Comparison of ENCODE assay signal across 8 cellular contexts in genomic region chr17:30477758-30478115, GRCh38. TPM values are rescaled to one million over a fixed set of nuclear protein-coding genes. Genes with fewer than 3 reads are reported as not detected.
DNase-seq lines count a peak whose midpoint lies in the region; ATAC-seq and TF ChIP-seq lines count a peak whose summit lies in the region.

No MANE protein-coding gene starts in this region.

- H3K27ac ChIP-seq in HUES64 (ENCODE audit: low read depth, low read length) (peak overlapping the region; percentile 77), iPS-18a (ENCODE audit: low read length) (peak overlapping the region; percentile 94)

- peak overlapping the region; percentile 95 for H3K4me3 Mint-ChIP-seq in stimulated activated memory B cell treated with anti-CD40 and anti-IgM and Interleukin-4, amounts not matched to agents 10 μg/mL and 1 μg/mL and 100 μg/mL, for 72 hours

- H3K36me3 Mint-ChIP-seq in stimulated activated memory B cell treated with anti-CD40 and anti-IgM and Interleukin-4, amounts not matched to agents 10 μg/mL and 1 μg/mL and 100 μg/mL, for 72 hours, result peaks cover 15% of the 10 kb centered on the region

- TF ChIP-seq CTCF in GM10248 (IDR thresholded peaks at IDR 0.05; ENCODE audit: control extremely low read depth, extremely low read depth, low read depth, missing control alignments) (no peak), astrocyte of the cerebellum (IDR thresholded peaks at IDR 0.05; ENCODE audit: low read depth, low read length, missing control alignments) (no peak)

- H3K9me3 ChIP-seq in HUES64 (ENCODE audit: insufficient read depth, low read depth, low read length), result no peaks in the 10 kb centered on the region
- no peaks in the 10 kb centered on the region for H3K9me3 ChIP-seq in iPS-18a (ENCODE audit: control insufficient read depth, low read depth, low read length)

- in situ Hi-C loops in astrocyte of the cerebellum (cut with HindIII; ENCODE audit: low sequenced_read_pairs), result no loop called here

- peak overlapping the region; percentile 87 for H3K4me3 ChIP-seq in HUES64 (ENCODE audit: low read length)
- peak overlapping the region; percentile 75 for H3K4me3 ChIP-seq in astrocyte of the cerebellum (ENCODE audit: low read depth, low read length)
- peak overlapping the region; percentile 99 for H3K4me3 ChIP-seq in iPS-18a (ENCODE audit: low read length)

- H3K9me3 Mint-ChIP-seq in stimulated activated memory B cell treated with anti-CD40 and anti-IgM and Interleukin-4, amounts not matched to agents 10 μg/mL and 1 μg/mL and 100 μg/mL, for 72 hours, result no peaks in the 10 kb centered on the region

- DNase-seq in GM10248 (ENCODE audit: extremely low spot score) (peak; percentile 47), astrocyte of the cerebellum (ENCODE audit: low read depth) (no peak), HuH-7.5 (ENCODE audit: low spot score) (no peak), NCI-H2196 (lab: John Stamatoyannopoulos, UW; ENCODE audit: unreplicated experiment) (no peak), NCI-H1930 (lab: John Stamatoyannopoulos, UW) (no peak)

- peak overlapping the region; percentile 98 for H3K27ac Mint-ChIP-seq in stimulated activated memory B cell treated with anti-CD40 and anti-IgM and Interleukin-4, amounts not matched to agents 10 μg/mL and 1 μg/mL and 100 μg/mL, for 72 hours

- H3K4me1 Mint-ChIP-seq in stimulated activated memory B cell treated with anti-CD40 and anti-IgM and Interleukin-4, amounts not matched to agents 10 μg/mL and 1 μg/mL and 100 μg/mL, for 72 hours, result peaks cover 28% of the 10 kb centered on the region

- H3K4me1 ChIP-seq in HUES64 (ENCODE audit: insufficient read depth, low read length) (no peaks in the 10 kb centered on the region), iPS-18a (ENCODE audit: control insufficient read depth, low read depth, low read length) (peaks cover 6% of the 10 kb centered on the region)

- H3K27me3 Mint-ChIP-seq in stimulated activated memory B cell treated with anti-CD40 and anti-IgM and Interleukin-4, amounts not matched to agents 10 μg/mL and 1 μg/mL and 100 μg/mL, for 72 hours, result no peaks in the 10 kb centered on the region

- H3K27me3 ChIP-seq in HUES64 (ENCODE audit: insufficient read depth, low read length) (no peaks in the 10 kb centered on the region), iPS-18a (ENCODE audit: control insufficient read depth, insufficient read depth, low read length) (no peaks in the 10 kb centered on the region)

- CTCF ChIA-PET in GM10248 (lab: Yijun Ruan, JAX), result interaction anchor here (1.0 to 3.9 kb wide), 17 partner anchors 8 to 373 kb away, joined by 3 to 41 read pairs (median 7); no protein-coding TSS in a partner anchor

- 1% methylated on average over 9 of the region's 10 CpGs for WGBS in HUES64

- POLR2A ChIA-PET in GM10248 (lab: Yijun Ruan, JAX), result interaction anchor here (0.6 kb wide), 1 partner anchor 1014 kb away, joined by 3 read pairs; no protein-coding TSS in a partner anchor

- ATAC-seq in stimulated activated memory B cell treated with anti-CD40 and anti-IgM and Interleukin-4, amounts not matched to agents 10 μg/mL and 1 μg/mL and 100 μg/mL, for 72 hours, result peak; percentile 37

- H3K9ac ChIP-seq in HUES64 (ENCODE audit: low read depth, low read length) (peak overlapping the region; percentile 94), iPS-18a (ENCODE audit: low read length) (peak overlapping the region; percentile 99)

- H3K36me3 ChIP-seq in HUES64 (ENCODE audit: insufficient read depth, low read length) (peaks cover 37% of the 10 kb centered on the region), iPS-18a (ENCODE audit: control insufficient read depth, low read depth, low read length) (peaks cover 21% of the 10 kb centered on the region)

RNA-seq across cellular contexts. Expression of gene GOSR1, which starts 0.5 kb away (rescaled TPM):
- polyA plus RNA-seq in HUES64 (2013, experiment 1 of 2), result 22.9 TPM
- 27.5 TPM for polyA plus RNA-seq in HUES64 (2013, experiment 2 of 2)
